In genomic region chr9:129258124-129258822, GRCh38 we compare ENCODE assay signal across 8 cellular contexts.
DNase-seq lines count a peak whose midpoint lies in the region; ATAC-seq and TF ChIP-seq lines count a peak whose summit lies in the region.

No MANE protein-coding gene starts in this region.

- intact Hi-C loops in PC-9 (cut with micrococcal nuclease; ENCODE audit: unreplicated experiment): no loop called here

- no peak overlapping the region for H3K27ac Mint-ChIP-seq in nephron progenitor cell
- no peak overlapping the region for H3K27ac Mint-ChIP-seq in stimulated activated memory B cell treated with anti-CD40 and anti-IgM and Interleukin-4, amounts not matched to agents 10 μg/mL and 1 μg/mL and 100 μg/mL, for 72 hours

- TF ChIP-seq CTCF in AG10803 (conservative IDR thresholded peaks at IDR 0.05; ENCODE audit: low read length) (no peak), PC-9 (conservative IDR thresholded peaks at IDR 0.05) (no peak), nephron progenitor cell (IDR thresholded peaks at IDR 0.05) (no peak)

- POLR2A ChIA-PET in PC-9 (lab: Charles Lee; ENCODE audit: unreplicated experiment): interaction anchor here (0.7 kb wide), 2 partner anchors 49 to 982 kb away, joined by 3 to 23 read pairs; partner anchors contain the start of genes GOLGA2 and SWI5

- H3K9me3 ChIP-seq in HAP-1: no peaks in the 10 kb centered on the region
- H3K9me3 ChIP-seq in PC-9 (ENCODE audit: insufficient read depth, low read depth): no peaks in the 10 kb centered on the region

- H3K4me3 Mint-ChIP-seq in nephron progenitor cell: no peak overlapping the region
- H3K4me3 Mint-ChIP-seq in stimulated activated memory B cell treated with anti-CD40 and anti-IgM and Interleukin-4, amounts not matched to agents 10 μg/mL and 1 μg/mL and 100 μg/mL, for 72 hours: no peak overlapping the region

- H3K4me3 ChIP-seq in AG10803 (ENCODE audit: low read length) (peak overlapping the region; percentile 47), HAP-1 (no peak overlapping the region), PC-9 (peak overlapping the region; percentile 50)

- H3K27me3 ChIP-seq in HAP-1 (ENCODE audit: low read depth) (no peaks in the 10 kb centered on the region; the same call in 1 of the 2 replicates), PC-9 (ENCODE audit: insufficient read depth, low read depth) (0 out of 2 replicates have a peak, but pooled peaks cover 5% of the 10 kb centered on the region)

- H3K9me3 Mint-ChIP-seq in nephron progenitor cell: peaks cover 5% of the 10 kb centered on the region
- H3K9me3 Mint-ChIP-seq in stimulated activated memory B cell treated with anti-CD40 and anti-IgM and Interleukin-4, amounts not matched to agents 10 μg/mL and 1 μg/mL and 100 μg/mL, for 72 hours: no peaks in the 10 kb centered on the region

- H3K4me1 ChIP-seq in HAP-1 (peaks cover 4% of the 10 kb centered on the region), PC-9 (replicated peaks; ENCODE audit: insufficient read depth) (peaks cover 16% of the 10 kb centered on the region)

- H3K36me3 ChIP-seq in HAP-1 (replicated peaks): no peaks in the 10 kb centered on the region
- H3K36me3 ChIP-seq in PC-9 (ENCODE audit: low read depth): no peaks in the 10 kb centered on the region

- H3K79me2 ChIP-seq in PC-9 (ENCODE audit: low read depth): no peaks in the 10 kb centered on the region

- H3K4me2 ChIP-seq in PC-9: peak overlapping the region; percentile 84

- peak overlapping the region; percentile 35; the same call in 1 of the 2 replicates for H2AFZ ChIP-seq in PC-9

- peak; percentile 68 for ATAC-seq in stimulated activated memory B cell treated with anti-CD40 and anti-IgM and Interleukin-4, amounts not matched to agents 10 μg/mL and 1 μg/mL and 100 μg/mL, for 72 hours
- no peak for ATAC-seq in HG03097 (IDR thresholded peaks at IDR 0.05; ENCODE audit: low FRiP score, unreplicated experiment)

- peaks cover 14% of the 10 kb centered on the region; the same call in 1 of the 2 replicates for H3F3A ChIP-seq in PC-9 (ENCODE audit: insufficient read depth, low read depth)

- H3K27ac ChIP-seq in PC-9: no peak overlapping the region

- H3K4me1 Mint-ChIP-seq in nephron progenitor cell: peaks cover 82% of the 10 kb centered on the region
- peaks cover 9% of the 10 kb centered on the region for H3K4me1 Mint-ChIP-seq in stimulated activated memory B cell treated with anti-CD40 and anti-IgM and Interleukin-4, amounts not matched to agents 10 μg/mL and 1 μg/mL and 100 μg/mL, for 72 hours

- H4K20me1 ChIP-seq in PC-9 (ENCODE audit: insufficient read depth): no peaks in the 10 kb centered on the region

- H3K27me3 Mint-ChIP-seq in nephron progenitor cell (ENCODE audit: low read depth, poor library complexity): peaks cover 37% of the 10 kb centered on the region
- H3K27me3 Mint-ChIP-seq in stimulated activated memory B cell treated with anti-CD40 and anti-IgM and Interleukin-4, amounts not matched to agents 10 μg/mL and 1 μg/mL and 100 μg/mL, for 72 hours: peaks cover 94% of the 10 kb centered on the region

- in situ Hi-C loops in HAP-1 (cut with MboI; ENCODE audit: low sequenced_read_pairs): no loop called here

- CTCF ChIA-PET in PC-9 (lab: Charles Lee): no interaction called here

- no peaks in the 10 kb centered on the region for H3K36me3 Mint-ChIP-seq in nephron progenitor cell (ENCODE audit: low read depth)
- H3K36me3 Mint-ChIP-seq in stimulated activated memory B cell treated with anti-CD40 and anti-IgM and Interleukin-4, amounts not matched to agents 10 μg/mL and 1 μg/mL and 100 μg/mL, for 72 hours: no peaks in the 10 kb centered on the region

- no peaks in the 10 kb centered on the region for H3K9me2 ChIP-seq in PC-9 (ENCODE audit: insufficient read depth)

- BruUV-seq in PC-9 (replicated peaks; lab: Mats Ljungman, UMichigan): no TSS peak

- DNase-seq in AG10803 (ENCODE audit: low read depth): peak; percentile 84
- DNase-seq in HAP-1 (ENCODE audit: low spot score in 2 of 2): peak; percentile 86 to 97
- DNase-seq in PC-9: peak; percentile 78 to 90
- DNase-seq in activated gamma-delta T cell treated with Interleukin-2 at 50 U/mL for 16 hours: peak; percentile 81
- DNase-seq in fibroblast of the conjunctiva (ENCODE audit: low read depth): peak; percentile 84
- DNase-seq in nephron progenitor cell: peak; percentile 97
